In genomic region chr7:38311329-38311937, GRCh38 we compare ENCODE assay signal across 8 cellular contexts.
DNase-seq lines count a peak whose midpoint lies in the region; ATAC-seq, FAIRE-seq and TF ChIP-seq lines count a peak whose summit lies in the region.

No MANE protein-coding gene starts in this region.

- WGBS in GM12878 (ENCODE audit: insufficient coverage, insufficient replicate concordance, low lambda C conversion rate, missing lambda C conversion rate): 48% methylated on average over 28 of the region's 38 CpGs

- in situ Hi-C loops in ACHN (cut with HindIII; ENCODE audit: low pct_ligation_motif_present, low pct_unique_long_range_greater_than_20kb, low sequenced_read_pairs): no loop called here
- in situ Hi-C loops in KBM-7 (cut with MboI; ENCODE audit: low pct_unique_long_range_greater_than_20kb, low sequenced_read_pairs): no loop called here
- in situ Hi-C loops in GM12878 (cut with MboI): no loop called here

- H3K27me3 ChIP-seq in GM12878 (replicated peaks in 1 of 2; ENCODE audit: control insufficient read depth in 2 of 2, insufficient read depth in 2 of 2, low read length in 1 of 2) (no peaks in the 10 kb centered on the region), mononuclear cell (ENCODE audit: insufficient read depth, low read length) (no peaks in the 10 kb centered on the region)

- SMC1A ChIA-PET in GM12878 (lab: Charles Lee; ENCODE audit: uncharacterized antibody, unreplicated experiment): interaction anchor here (0.6 to 2.3 kb wide), 12 partner anchors 9 to 395 kb away, joined by 3 to 9 read pairs (median 4); no protein-coding TSS in a partner anchor

- H3K36me3 Mint-ChIP-seq in endothelial cell (ENCODE audit: low read depth, unreplicated experiment): no peaks in the 10 kb centered on the region

- TF ChIP-seq CTCF in GM12864 (IDR thresholded peaks at IDR 0.05; ENCODE audit: low read depth, low read length, missing control alignments) (no peak), GM12878 (IDR thresholded peaks at IDR 0.05 in 2 of 3, conservative IDR thresholded peaks at IDR 0.05 in 1 of 3; ENCODE audit: control insufficient read depth in 2 of 3, extremely low read depth in 1 of 3, insufficient read depth in 1 of 3, low read depth in 3 of 3, low read length in 3 of 3) (no peak), endothelial cell (IDR thresholded peaks at IDR 0.05; ENCODE audit: unreplicated experiment) (no peak)

- H3K4me2 ChIP-seq in GM12878 (ENCODE audit: control insufficient read depth, insufficient read depth): peak overlapping the region; percentile 88

- no peak overlapping the region for H3K27ac Mint-ChIP-seq in endothelial cell (ENCODE audit: unreplicated experiment)

- peaks cover 6% of the 10 kb centered on the region; the same call in 1 of the 3 replicates for H3K9me3 ChIP-seq in GM12878 (replicated peaks; ENCODE audit: control insufficient read depth, insufficient read depth, low read length)
- no peaks in the 10 kb centered on the region for H3K9me3 ChIP-seq in mononuclear cell (ENCODE audit: low read depth, low read length)

- TSS peak; percentile 55 for BruUV-seq in GM12878 (replicated peaks; lab: Mats Ljungman, UMichigan)

- CTCF ChIA-PET in GM12878 (lab: Yijun Ruan, JAX): interaction anchor here (0.6 to 14.6 kb wide), 8 partner anchors 10 to 92 kb away, joined by 3 to 430 read pairs (median 4); no protein-coding TSS in a partner anchor

- no peaks in the 10 kb centered on the region for H3K27me3 Mint-ChIP-seq in endothelial cell (ENCODE audit: unreplicated experiment)

- TF ChIP-seq RAD21 in GM12878 (IDR thresholded peaks at IDR 0.05; ENCODE audit: insufficient read depth, low read depth, low read length): no peak

- no peak overlapping the region for H3K4me3 Mint-ChIP-seq in endothelial cell (ENCODE audit: unreplicated experiment)

- H3K4me1 ChIP-seq in GM12878 (ENCODE audit: control insufficient read depth, insufficient read depth, low read length): peaks cover 20% of the 10 kb centered on the region
- H3K4me1 ChIP-seq in mononuclear cell (ENCODE audit: insufficient read depth, low read length): peaks cover 60% of the 10 kb centered on the region

- FAIRE-seq in GM12878 (lab: Jason Lieb, UNC): no peak

- TF ChIP-seq EP300 in GM12878 (IDR thresholded peaks at IDR 0.05; ENCODE audit: borderline replicate concordance in 1 of 2, control insufficient read depth in 1 of 2, low read depth in 2 of 2, low read length in 2 of 2): no peak

- DNase-seq in ACHN (peak; percentile 75), GM12864 (ENCODE audit: low read depth) (no peak), KBM-7 (peak; percentile 62), GM12878 (ENCODE audit: low read depth, low spot score) (no peak), endothelial cell (ENCODE audit: low spot score) (no peak)

- peak; percentile 95 for ATAC-seq in GM12878
- no peak for ATAC-seq in HG03025 (IDR thresholded peaks at IDR 0.05; ENCODE audit: low FRiP score, unreplicated experiment)
- ATAC-seq in GM21576 (IDR thresholded peaks at IDR 0.05; ENCODE audit: unreplicated experiment): no peak

- intact Hi-C loops in GM12878 (cut with micrococcal nuclease; ENCODE audit: unreplicated experiment): no loop called here

- peak overlapping the region; percentile 35; the same call in 1 of the 2 replicates for H3K27ac ChIP-seq in GM12878 (ENCODE audit: control insufficient read depth, insufficient read depth)

- POLR2A ChIA-PET in GM12878 (lab: Charles Lee): interaction anchor here (0.6 to 0.8 kb wide), 3 partner anchors 15 to 141 kb away, joined by 3 read pairs; no protein-coding TSS in a partner anchor

- H4K20me1 ChIP-seq in GM12878 (ENCODE audit: control insufficient read depth, insufficient read depth): no peaks in the 10 kb centered on the region

- H3K9me3 Mint-ChIP-seq in endothelial cell (ENCODE audit: unreplicated experiment): no peaks in the 10 kb centered on the region

- H3K4me1 Mint-ChIP-seq in endothelial cell (ENCODE audit: unreplicated experiment): peaks cover 5% of the 10 kb centered on the region

- peak overlapping the region; percentile 91 for H2AFZ ChIP-seq in GM12878 (ENCODE audit: control insufficient read depth, low read depth, low read length)

- H3K4me3 ChIP-seq in GM12864 (ENCODE audit: low read depth, low read length) (peak overlapping the region; percentile 85), GM12878 (peak overlapping the region; percentile 71), mononuclear cell (ENCODE audit: low read length) (peak overlapping the region; percentile 43)

- peak; percentile 89 for TF ChIP-seq POLR2A in GM12878 (IDR thresholded peaks at IDR 0.05; ENCODE audit: low read depth, low read length)

- H3K36me3 ChIP-seq in GM12878 (ENCODE audit: control insufficient read depth in 2 of 2, insufficient read depth in 2 of 2, low read length in 1 of 2): no peaks in the 10 kb centered on the region

- peak overlapping the region; percentile 59 for H3K9ac ChIP-seq in GM12878 (ENCODE audit: control insufficient read depth, insufficient read depth, low read length)

- RAD21 ChIA-PET in GM12878 (lab: Charles Lee; ENCODE audit: unreplicated experiment): interaction anchor here (0.6 to 12.6 kb wide), 7 partner anchors 12 to 203 kb away, joined by 3 to 229 read pairs (median 4); no protein-coding TSS in a partner anchor

- no peaks in the 10 kb centered on the region for H3K79me2 ChIP-seq in GM12878 (ENCODE audit: control insufficient read depth, insufficient read depth, low read length)

TF ChIP-seq in GM12878, 131 proteins besides CTCF, POLR2A, EP300 and RAD21 (continues in another document):
- TF ChIP-seq ZZZ3 (IDR thresholded peaks at IDR 0.05; ENCODE audit: control insufficient read depth, insufficient read length, low read depth) (no peak), HDAC2 (IDR thresholded peaks at IDR 0.05) (no peak), RUNX3 (IDR thresholded peaks at IDR 0.05; ENCODE audit: low read length) (peak; percentile 35), BACH1 (IDR thresholded peaks at IDR 0.05; ENCODE audit: borderline replicate concordance) (no peak), PBX3 (IDR thresholded peaks at IDR 0.05; ENCODE audit: insufficient replicate concordance, low read depth, low read length) (no peak), LARP7 (IDR thresholded peaks at IDR 0.05) (peak; percentile 54; the same call in 1 of the 2 replicates), POU2F2 (IDR thresholded peaks at IDR 0.05; ENCODE audit: borderline replicate concordance, low read depth, low read length) (no peak), TAF1 (IDR thresholded peaks at IDR 0.05; ENCODE audit: borderline replicate concordance, low read depth, low read length) (0 out of 2 replicates have a peak, but pooled peaks have one; percentile 24), YY1 (IDR thresholded peaks at IDR 0.05; ENCODE audit: low read depth, low read length) (peak; percentile 89), GATAD2B (conservative IDR thresholded peaks at IDR 0.05; ENCODE audit: low read depth) (peak; percentile 72), HDGF (IDR thresholded peaks at IDR 0.05) (peak; percentile 61; the same call in 1 of the 2 replicates), BHLHE40 (IDR thresholded peaks at IDR 0.05; ENCODE audit: borderline replicate concordance in 1 of 2, low read depth in 2 of 2, low read length in 1 of 2) (peak in 1 of 2 experiments; percentile 34; a peak in 1 of 4 replicates), ZBTB11 (CRISPR knock-in tag; IDR thresholded peaks at IDR 0.05) (no peak), DPF2 (IDR thresholded peaks at IDR 0.05) (peak; percentile 54; the same call in 1 of the 2 replicates), USF1 (IDR thresholded peaks at IDR 0.05; ENCODE audit: borderline replicate concordance, extremely low read length, insufficient read depth, low read depth, low read length) (no peak), MXI1 (IDR thresholded peaks at IDR 0.05; ENCODE audit: low read depth, low read length) (peak; percentile 33; the same call in 1 of the 2 replicates)

Comparison
In these comparisons a context has a peak if more than half of its experiments do, and no peak if none do; other contexts are left out.
1. DNase-seq: peak in ACHN (single experiment) and KBM-7 (single experiment); none in GM12864 (single experiment), GM12878 (single experiment) and endothelial cell (single experiment).
2. Peak in every context shown above with its lines, with median percentiles within 50 percentile points of each other: H3K4me3 ChIP-seq.